ENCODE assay signal across 1 cellular context in genomic region chr1:6080469-6080868, GRCh38.
TF ChIP-seq lines count a peak whose summit lies in the region.

No MANE protein-coding gene starts in this region.

TF ChIP-seq in H1, 55 proteins besides CTCF, POLR2A, EP300 and RAD21 (continued from another document):
- no peak for TF ChIP-seq HDAC2 (IDR thresholded peaks at IDR 0.05; ENCODE audit: borderline replicate concordance in 1 of 2, low read depth in 2 of 2, low read length in 2 of 2)
- TF ChIP-seq ASH2L (IDR thresholded peaks at IDR 0.05; ENCODE audit: low read length) = no peak
- no peak for TF ChIP-seq CHD7 (IDR thresholded peaks at IDR 0.05; ENCODE audit: insufficient replicate concordance, low read length)
